Comparison of ENCODE assay signal across 12 cellular contexts in the genomic region with DNA sequence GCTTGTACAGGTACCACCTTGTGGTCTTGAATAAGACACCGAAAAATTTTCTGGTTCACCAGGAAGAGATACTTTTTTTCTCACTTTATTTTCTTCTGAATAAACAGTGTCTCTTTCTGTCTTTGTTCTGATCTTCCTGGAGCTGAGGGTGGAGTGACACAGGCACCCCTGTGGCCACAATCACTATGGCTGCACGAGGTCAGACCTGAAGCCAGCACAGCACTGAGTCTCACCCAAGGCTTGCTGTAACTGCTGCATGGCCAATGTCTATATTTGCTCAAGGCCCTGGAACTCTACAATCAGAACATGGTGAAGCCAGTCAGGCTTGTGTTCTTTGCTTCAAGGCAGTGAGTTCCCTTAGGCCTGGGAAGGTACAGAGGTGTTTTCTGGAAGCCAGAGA.
"Had no signal": no experiment of that assay in that cellular context is flagged by ENCODE, and none has a peak within 500 bp of the region (broad histone marks: within the 10 kb centered on the region; RNA-seq: fewer than 3 reads in every experiment).

No MANE protein-coding gene starts in this region.

- H3K27ac Mint-ChIP-seq: dendritic cell treated with granulocyte-macrophage colony-stimulating factor and Interleukin-4, amounts not matched to agents 40 ng/mL and 50 ng/mL, for 4 days; type B pancreatic cell had no signal

- H3K27me3 Mint-ChIP-seq: dendritic cell treated with granulocyte-macrophage colony-stimulating factor and Interleukin-4, amounts not matched to agents 40 ng/mL and 50 ng/mL, for 4 days; type B pancreatic cell had no signal

- H3K4me3 Mint-ChIP-seq: dendritic cell treated with granulocyte-macrophage colony-stimulating factor and Interleukin-4, amounts not matched to agents 40 ng/mL and 50 ng/mL, for 4 days; type B pancreatic cell had no signal

- DNase-seq: activated CD4-positive, alpha-beta T cell treated with anti-CD3 and anti-CD28 coated beads for 1 hour; activated naive CD4-positive, alpha-beta T cell; brain microvascular endothelial cell; cerebellar nuclear complex; retina; Right ventricle myocardium superior; stimulated activated CD4-positive, alpha-beta T cell treated with anti-CD3 and anti-CD28 coated beads, Interleukin-15, amount 100 ng/mL, for 24 hours; stimulated activated CD4-positive, alpha-beta T cell treated with anti-CD3 and anti-CD28 coated beads, Interleukin-4, amount 100 ng/mL, for 4 hours; T-helper 9 cell had no signal

- H3K36me3 ChIP-seq: brain microvascular endothelial cell had no signal

- H3K9me3 Mint-ChIP-seq: dendritic cell treated with granulocyte-macrophage colony-stimulating factor and Interleukin-4, amounts not matched to agents 40 ng/mL and 50 ng/mL, for 4 days; type B pancreatic cell had no signal

- H3K27me3 ChIP-seq: brain microvascular endothelial cell, hepatocyte had no signal

- H3K36me3 Mint-ChIP-seq: type B pancreatic cell had no signal

- H3K4me3 ChIP-seq: hepatocyte had no signal

- H3K27ac ChIP-seq: brain microvascular endothelial cell, hepatocyte had no signal
